1 cellular context compared by ENCODE assay signal in the genomic region with DNA sequence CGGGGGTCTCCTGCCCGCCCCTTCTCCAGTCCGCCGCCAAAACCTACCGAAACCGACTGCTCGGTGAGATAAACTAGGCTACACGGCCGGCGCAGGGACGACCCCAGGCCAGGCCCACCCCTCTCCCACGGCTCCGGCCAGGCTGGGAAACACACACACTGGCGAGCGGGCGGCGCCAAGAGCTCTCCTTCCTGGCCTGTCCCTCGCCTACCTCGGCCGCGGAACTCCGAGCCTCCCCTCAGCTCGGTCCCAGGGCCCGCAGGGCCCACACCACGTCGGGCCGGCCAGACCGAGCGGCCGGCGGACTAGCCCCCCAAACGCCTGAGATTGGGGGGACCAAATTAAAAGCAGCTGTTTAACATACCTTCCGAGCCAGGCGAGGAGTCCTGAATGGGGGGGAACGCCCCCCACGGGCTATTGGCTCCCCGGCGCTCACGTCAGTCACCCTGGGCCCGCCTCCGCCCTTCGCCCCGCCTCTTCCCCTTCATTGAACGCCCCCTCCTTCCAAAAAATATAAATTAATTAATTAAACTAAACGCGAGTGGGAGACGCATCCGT.
TF ChIP-seq lines count a peak whose summit lies in the region.

No MANE protein-coding gene starts in this region.

TF ChIP-seq in HepG2, 621 proteins besides CTCF, POLR2A, EP300 and RAD21 (continued from another document and continues in another):
- TF ChIP-seq ZNF142 (CRISPR knock-in tag; IDR thresholded peaks at IDR 0.05) (no peak), ZNF761 (CRISPR knock-in tag; conservative IDR thresholded peaks at IDR 0.05) (no peak), ZFP91 (CRISPR knock-in tag; IDR thresholded peaks at IDR 0.05; ENCODE audit: borderline replicate concordance) (peak; percentile 8; the same call in 1 of the 2 replicates), PRMT3 (CRISPR knock-in tag; IDR thresholded peaks at IDR 0.05; ENCODE audit: borderline replicate concordance, low read depth) (no peak), THAP11 (CRISPR knock-in tag; IDR thresholded peaks at IDR 0.05) (no peak), CERS6 (CRISPR knock-in tag; IDR thresholded peaks at IDR 0.05) (no peak), ZNF709 (CRISPR knock-in tag; IDR thresholded peaks at IDR 0.05) (no peak), PHF20 (CRISPR knock-in tag; IDR thresholded peaks at IDR 0.05) (no peak; the same call in 1 of the 2 replicates), ZNF746 (CRISPR knock-in tag; IDR thresholded peaks at IDR 0.05) (no peak), THRA (CRISPR knock-in tag; IDR thresholded peaks at IDR 0.05; ENCODE audit: borderline replicate concordance) (no peak), ATAD3A (CRISPR knock-in tag; IDR thresholded peaks at IDR 0.05) (no peak), SOX13 (IDR thresholded peaks at IDR 0.05) (no peak), SOX13 (CRISPR knock-in tag; conservative IDR thresholded peaks at IDR 0.05 in 1 of 2, IDR thresholded peaks at IDR 0.05 in 1 of 2) (no peak), ZNF354B (CRISPR knock-in tag; IDR thresholded peaks at IDR 0.05) (no peak), KDM2A (CRISPR knock-in tag; IDR thresholded peaks at IDR 0.05; ENCODE audit: borderline replicate concordance, low read depth) (peak; percentile 61), RFXAP (CRISPR knock-in tag; IDR thresholded peaks at IDR 0.05; ENCODE audit: borderline replicate concordance) (no peak), ZNF496 (CRISPR knock-in tag; IDR thresholded peaks at IDR 0.05; ENCODE audit: insufficient replicate concordance) (no peak), ZNF274 (CRISPR knock-in tag; IDR thresholded peaks at IDR 0.05) (no peak), PBX2 (CRISPR knock-in tag; IDR thresholded peaks at IDR 0.05) (no peak), ZFX (CRISPR knock-in tag; IDR thresholded peaks at IDR 0.05; ENCODE audit: low read depth) (peak; percentile 65; the same call in 1 of the 2 replicates), ZNF652 (CRISPR knock-in tag; IDR thresholded peaks at IDR 0.05; ENCODE audit: borderline replicate concordance, low read depth) (no peak), PITX1 (CRISPR knock-in tag; IDR thresholded peaks at IDR 0.05) (0 out of 2 replicates have a peak, but pooled peaks have one; percentile 38), FOXK2 (IDR thresholded peaks at IDR 0.05) (no peak), GLMP (CRISPR knock-in tag; IDR thresholded peaks at IDR 0.05; ENCODE audit: borderline replicate concordance) (no peak), DR1 (CRISPR knock-in tag; IDR thresholded peaks at IDR 0.05) (no peak), SNAPC5 (CRISPR knock-in tag; IDR thresholded peaks at IDR 0.05; ENCODE audit: borderline replicate concordance) (no peak), ZNF207 (IDR thresholded peaks at IDR 0.05; ENCODE audit: borderline replicate concordance) (no peak), POGZ (CRISPR knock-in tag; IDR thresholded peaks at IDR 0.05) (no peak), CCAR2 (optimal IDR thresholded peaks at IDR 0.05; ENCODE audit: low read depth, low read length) (no peak), EED (CRISPR knock-in tag; IDR thresholded peaks at IDR 0.05) (no peak), FOXC1 (CRISPR knock-in tag; IDR thresholded peaks at IDR 0.05; ENCODE audit: borderline replicate concordance) (no peak), SP1 (IDR thresholded peaks at IDR 0.05) (no peak), SP1 (CRISPR knock-in tag; IDR thresholded peaks at IDR 0.05) (peak; percentile 53; the same call in 1 of the 2 replicates), ZNF510 (CRISPR knock-in tag; IDR thresholded peaks at IDR 0.05; ENCODE audit: low read depth) (no peak)
- TF ChIP-seq, protein P1, sequence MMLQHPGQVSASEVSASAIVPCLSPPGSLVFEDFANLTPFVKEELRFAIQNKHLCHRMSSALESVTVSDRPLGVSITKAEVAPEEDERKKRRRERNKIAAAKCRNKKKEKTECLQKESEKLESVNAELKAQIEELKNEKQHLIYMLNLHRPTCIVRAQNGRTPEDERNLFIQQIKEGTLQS (CRISPR knock-in tag; IDR thresholded peaks at IDR 0.05): no peak
- TF ChIP-seq, protein P2, sequence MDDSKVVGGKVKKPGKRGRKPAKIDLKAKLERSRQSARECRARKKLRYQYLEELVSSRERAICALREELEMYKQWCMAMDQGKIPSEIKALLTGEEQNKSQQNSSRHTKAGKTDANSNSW (CRISPR knock-in tag; IDR thresholded peaks at IDR 0.05; ENCODE audit: borderline replicate concordance): no peak
- TF ChIP-seq, protein P3, sequence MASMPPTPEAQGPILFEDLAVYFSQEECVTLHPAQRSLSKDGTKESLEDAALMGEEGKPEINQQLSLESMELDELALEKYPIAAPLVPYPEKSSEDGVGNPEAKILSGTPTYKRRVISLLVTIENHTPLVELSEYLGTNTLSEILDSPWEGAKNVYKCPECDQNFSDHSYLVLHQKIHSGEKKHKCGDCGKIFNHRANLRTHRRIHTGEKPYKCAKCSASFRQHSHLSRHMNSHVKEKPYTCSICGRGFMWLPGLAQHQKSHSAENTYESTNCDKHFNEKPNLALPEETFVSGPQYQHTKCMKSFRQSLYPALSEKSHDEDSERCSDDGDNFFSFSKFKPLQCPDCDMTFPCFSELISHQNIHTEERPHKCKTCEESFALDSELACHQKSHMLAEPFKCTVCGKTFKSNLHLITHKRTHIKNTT (CRISPR knock-in tag; IDR thresholded peaks at IDR 0.05): no peak
